ENCODE assay signal across 27 cellular contexts in genomic region chr1:219581344-219581743, GRCh38. TPM values are rescaled to one million over a fixed set of nuclear protein-coding genes. Genes with fewer than 3 reads are reported as not detected.
"Had no signal": no experiment of that assay in that cellular context is flagged by ENCODE, and none has a peak within 500 bp of the region (broad histone marks: within the 10 kb centered on the region; RNA-seq: fewer than 3 reads in every experiment).

No MANE protein-coding gene starts in this region.

- H3K4me3 ChIP-seq: adrenal gland, ascending aorta, dorsolateral prefrontal cortex, esophagus muscularis mucosa, gastrocnemius medialis, lower lobe of right lung, mucosa of descending colon, spleen, thoracic aorta, upper lobe of left lung had no signal

- ATAC-seq: activated CD4-positive, alpha-beta T cell treated with anti-CD3 and anti-CD28 coated beads for 36 hours; activated T-helper 17 cell treated with anti-CD3 and anti-CD28 coated beads, Interleukin-2, amount 50 U/mL, for 72 hours; effector memory CD8-positive, alpha-beta T cell; gastrocnemius medialis; left colon; lower lobe of right lung; mucosa of descending colon; T-helper 17 cell had no signal

- H3K9me3 ChIP-seq: adrenal gland, ascending aorta, esophagus muscularis mucosa, gastrocnemius medialis, lower lobe of right lung, mucosa of descending colon, thoracic aorta, upper lobe of left lung had no signal

- H3K27me3 ChIP-seq: adrenal gland, ascending aorta, brain microvascular endothelial cell, dorsolateral prefrontal cortex, esophagus muscularis mucosa, gastrocnemius medialis, spleen, upper lobe of left lung had no signal

- H3K4me1 ChIP-seq: adrenal gland, ascending aorta, gastrocnemius medialis, lower lobe of right lung, spleen, upper lobe of left lung had no signal

- H3K27ac ChIP-seq: adrenal gland, ascending aorta, dorsolateral prefrontal cortex, esophagus muscularis mucosa, gastrocnemius medialis, lower lobe of right lung, spleen, thoracic aorta, upper lobe of left lung had no signal

- DNase-seq: activated B cell treated with CpG ODN at 0.5 μM for 24 hours; activated CD4-positive, alpha-beta T cell treated with anti-CD3 and anti-CD28 coated beads for 36 hours; activated CD4-positive, alpha-beta T cell treated with anti-CD3 and anti-CD28 coated beads, Interleukin-2, amount 50 U/mL, for 4 hours; activated CD8-positive, alpha-beta memory T cell treated with anti-CD3 and anti-CD28 coated beads for 24 hours; activated CD8-positive, alpha-beta memory T cell treated with anti-CD3 and anti-CD28 coated beads, Interleukin-2, amount 50 U/mL, for 4 hours; activated T-cell treated with anti-CD3 and anti-CD28 coated beads, Interleukin-2, amount 50 U/mL, for 24 hours; adrenal gland; brain microvascular endothelial cell; dorsolateral prefrontal cortex; effector memory CD8-positive, alpha-beta T cell; gastrocnemius medialis; islet precursor cell; left colon; lower lobe of right lung; mesendoderm; mucosa of descending colon; nephron progenitor cell; spleen; stimulated activated CD4-positive, alpha-beta T cell treated with anti-CD3 and anti-CD28 coated beads, Interleukin-4, amount 100 ng/mL, for 1 hour; stimulated activated naive CD4-positive, alpha-beta T cell; T-helper 17 cell; upper lobe of left lung had no signal

- H3K36me3 ChIP-seq: adrenal gland, ascending aorta, brain microvascular endothelial cell, esophagus muscularis mucosa, gastrocnemius medialis, lower lobe of right lung, spleen, thoracic aorta, upper lobe of left lung had no signal

RNA-seq across cellular contexts. Expression of gene ZC3H11B, which starts 31.6 kb away (rescaled TPM):
- total RNA-seq: activated B cell treated with CpG ODN at 0.5 μM for 24 hours, ascending aorta, endothelial cell of umbilical vein, esophagus muscularis mucosa, gastrocnemius medialis, left colon, mucosa of descending colon, thoracic aorta had no signal
- polyA plus RNA-seq: endothelial cell of umbilical vein had no signal
